In the genomic region with DNA sequence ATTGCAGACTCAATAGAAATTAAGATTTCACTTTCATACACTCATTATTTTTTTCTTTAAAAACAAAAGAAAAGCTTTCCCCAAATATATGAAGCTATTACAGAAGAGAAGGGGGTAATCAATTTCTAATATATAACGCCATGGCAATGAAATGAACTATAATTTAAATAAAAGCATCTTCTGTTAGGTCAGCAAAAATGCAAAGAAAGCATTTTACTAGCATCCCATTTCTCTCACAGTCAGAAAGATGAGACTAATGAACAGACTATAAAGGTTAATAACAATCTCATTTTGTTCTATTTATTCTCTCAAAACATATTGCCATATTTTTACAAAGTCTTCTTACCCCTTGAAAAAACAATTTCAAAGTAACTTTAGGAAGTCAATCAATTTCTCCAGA, we compare ENCODE assay signal across 35 cellular contexts.
"Had no signal": no experiment of that assay in that cellular context is flagged by ENCODE, and none has a peak within 500 bp of the region (broad histone marks: within the 10 kb centered on the region; RNA-seq: fewer than 3 reads in every experiment).

No MANE protein-coding gene starts in this region.

- H3K9me3 ChIP-seq: MG63 had no signal

- H3K27me3 ChIP-seq: MG63 had no signal

- H3K4me3 ChIP-seq: MG63 had no signal

- DNase-seq: MG63, MM.1S, MV-4-11, NCI-H1048, NCI-H1092, NCI-H1092 treated with DMSO at 0.1 percent for 48 hours, NCI-H1105, NCI-H1105 treated with DMSO at 0.1 percent for 48 hours, NCI-H1417, NCI-H1417 treated with DMSO at 0.1 percent for 48 hours, NCI-H1436, NCI-H1436 treated with DMSO at 0.1 percent for 48 hours, NCI-H146, NCI-H1694, NCI-H1694 treated with DMSO at 0.1 percent for 48 hours, NCI-H187, NCI-H187 treated with DMSO at 0.1 percent for 48 hours, NCI-H1930, NCI-H2029, NCI-H2029 treated with DMSO at 0.1 percent for 48 hours, NCI-H2081, NCI-H2081 treated with DMSO at 0.1 percent for 48 hours, NCI-H2107, NCI-H2171, NCI-H2171 treated with DMSO at 0.1 percent for 48 hours, NCI-H2227 treated with DMSO at 0.1 percent for 48 hours, NCI-H226, NCI-H345, NCI-H446, NCI-H446 treated with DMSO at 0.1 percent for 48 hours, NCI-H510A, NCI-H510A treated with DMSO at 0.1 percent for 48 hours, NCI-H524, NCI-H524 treated with DMSO at 0.1 percent for 48 hours, NCI-H526 had no signal

- H3K36me3 ChIP-seq: MG63 had no signal
